ENCODE assay signal across 17 cellular contexts in genomic region chr17:17071531-17072360, GRCh38. TPM values are rescaled to one million over a fixed set of nuclear protein-coding genes. Genes with fewer than 3 reads are reported as not detected.
DNase-seq lines count a peak whose midpoint lies in the region; ATAC-seq lines count a peak whose summit lies in the region.
"Had no signal": no experiment of that assay in that cellular context is flagged by ENCODE, and none has a peak within 500 bp of the region (broad histone marks: within the 10 kb centered on the region; RNA-seq: fewer than 3 reads in every experiment).

No MANE protein-coding gene starts in this region.

- H3K4me1 Mint-ChIP-seq in T-helper 17 cell: peaks cover 43% of the 10 kb centered on the region

- H3K4me3 Mint-ChIP-seq in T-helper 17 cell: no peak overlapping the region
- H3K4me3 Mint-ChIP-seq: immature natural killer cell had no signal

- ATAC-seq in T-helper 17 cell (no peak), left colon (peak; percentile 26), GM21390 (IDR thresholded peaks at IDR 0.05; ENCODE audit: unreplicated experiment) (no peak), GM18858 (IDR thresholded peaks at IDR 0.05; ENCODE audit: unreplicated experiment) (no peak)

- peak overlapping the region; percentile 60 for H3K27ac Mint-ChIP-seq in T-helper 17 cell

- DNase-seq in activated CD4-positive, alpha-beta T cell treated with anti-CD3 and anti-CD28 coated beads for 4 hours: peak; percentile 20 to 36
- DNase-seq in activated CD4-positive, alpha-beta T cell treated with anti-CD3 and anti-CD28 coated beads for 48 hours: no peak
- DNase-seq in T-helper 17 cell: no peak
- DNase-seq in left colon: no peak
- DNase-seq in NCI-H1436 treated with DMSO at 0.1 percent for 48 hours (lab: John Stamatoyannopoulos, UW): no peak
- DNase-seq: 8988T; activated T-cell treated with anti-CD3 and anti-CD28 coated beads for 4 hours; immature natural killer cell; NCI-H2171 treated with DMSO at 0.1 percent for 48 hours; OCI-M1; stimulated activated naive CD4-positive, alpha-beta T cell treated with Interleukin-2 at 50 U/mL for 16 hours had no signal

- H3K36me3 Mint-ChIP-seq in T-helper 17 cell (ENCODE audit: low read depth): peaks cover 2% of the 10 kb centered on the region

- no peaks in the 10 kb centered on the region for H3K9me3 ChIP-seq in T-helper 17 cell (ENCODE audit: control insufficient read depth, low read length, poor library complexity, severe bottlenecking)
- H3K9me3 ChIP-seq: breast epithelium, esophagus muscularis mucosa, neutrophil had no signal

- peak overlapping the region; percentile 18 for H3K27ac ChIP-seq in temporal lobe (ENCODE audit: low read depth, low read length)
- H3K27ac ChIP-seq: esophagus muscularis mucosa, neutrophil had no signal

- no peaks in the 10 kb centered on the region for H3K27me3 Mint-ChIP-seq in T-helper 17 cell

- intact Hi-C loops in left colon (cut with DNase I, micrococcal nuclease): no loop called here

RNA-seq across cellular contexts. Expression of gene MPRIP, which starts 29.5 kb away (rescaled TPM):
- 100 to 1,000 TPM; 268 to 269 TPM for total RNA-seq in T-helper 17 cell
- 100 to 1,000 TPM; 160 to 169 TPM for total RNA-seq in left colon
- total RNA-seq in temporal lobe: 146 TPM

Comparison
In these comparisons a context has a peak if more than half of its experiments do, and no peak if none do; other contexts are left out.
1. DNase-seq: peak in activated CD4-positive, alpha-beta T cell treated with anti-CD3 and anti-CD28 coated beads for 4 hours (2 of 2); none in activated CD4-positive, alpha-beta T cell treated with anti-CD3 and anti-CD28 coated beads for 48 hours (single experiment), T-helper 17 cell (0 of 3), left colon (0 of 2) and NCI-H1436 treated with DMSO at 0.1 percent for 48 hours (single experiment).